ENCODE assay signal across 8 cellular contexts in the genomic region with DNA sequence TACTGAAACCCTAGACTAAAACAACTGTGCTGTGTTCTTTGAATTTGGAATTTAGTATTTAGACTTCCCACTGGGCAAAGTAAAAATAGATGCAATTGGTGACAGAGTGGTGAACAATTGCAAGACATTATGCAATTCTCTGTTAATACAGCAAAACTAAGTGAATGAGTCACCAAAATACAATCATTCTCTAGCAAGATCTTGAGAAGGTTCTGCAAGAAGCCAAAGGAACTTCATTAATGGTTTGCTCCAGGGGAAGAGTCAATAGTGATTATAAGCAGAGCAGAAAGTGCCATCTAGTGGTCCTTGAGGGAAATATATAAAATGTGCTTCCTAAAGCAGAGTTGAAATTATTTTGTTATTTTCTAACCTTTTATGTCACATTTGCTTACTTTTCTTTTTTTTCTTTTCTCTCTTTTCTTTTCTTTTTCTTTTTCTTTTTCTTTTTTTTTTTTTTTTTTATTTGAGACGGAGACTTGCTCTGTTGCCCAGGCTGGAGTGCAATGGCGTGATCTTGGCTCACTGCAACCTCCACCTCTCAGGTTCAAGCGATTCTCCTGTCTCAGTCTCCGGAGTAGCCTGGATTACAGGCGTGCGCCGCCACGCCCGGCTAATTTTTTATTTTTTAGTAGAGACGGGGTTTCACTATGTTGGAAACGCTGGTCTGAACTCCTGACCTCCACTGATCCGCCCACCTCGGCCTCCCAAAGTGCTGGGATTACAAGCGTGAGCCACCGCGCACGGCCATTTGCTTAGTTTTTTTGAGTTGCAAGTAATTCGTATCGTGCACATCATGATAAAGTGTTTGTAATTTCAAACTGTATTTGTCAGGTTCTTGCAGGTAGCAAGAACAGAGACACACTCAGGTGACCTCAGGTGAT.
DNase-seq lines count a peak whose midpoint lies in the region; ATAC-seq and TF ChIP-seq lines count a peak whose summit lies in the region.

No MANE protein-coding gene starts in this region.

- H3K4me1 Mint-ChIP-seq in effector memory CD8-positive, alpha-beta T cell (ENCODE audit: low read depth in 2 of 2) = no peaks in the 10 kb centered on the region
- peaks cover 18% of the 10 kb centered on the region for H3K4me1 Mint-ChIP-seq in mesothelial cell of epicardium

- H3K79me2 ChIP-seq in GM23248 (ENCODE audit: insufficient read depth) = no peaks in the 10 kb centered on the region
- H3K79me2 ChIP-seq in KMS-11 (ENCODE audit: insufficient read depth, low read depth) = no peaks in the 10 kb centered on the region

- H4K20me1 ChIP-seq in GM23248 (ENCODE audit: insufficient read depth) (no peaks in the 10 kb centered on the region), KMS-11 (ENCODE audit: insufficient read depth) (no peaks in the 10 kb centered on the region)

- no peak overlapping the region for H3K4me3 Mint-ChIP-seq in effector memory CD8-positive, alpha-beta T cell
- no peak overlapping the region for H3K4me3 Mint-ChIP-seq in mesothelial cell of epicardium

- 47 to 52% methylated on average over 19 of the region's 19 CpGs for WGBS in GM23248 (ENCODE audit: low coverage in 1 of 2, low lambda C conversion rate in 2 of 2, missing lambda C conversion rate in 2 of 2), 2 experiments

- H3F3A ChIP-seq in GM23248 (ENCODE audit: insufficient read depth) = peaks cover 3% of the 10 kb centered on the region

- TF ChIP-seq CTCF in KMS-11 (conservative IDR thresholded peaks at IDR 0.05; ENCODE audit: low read depth, low read length) (peak; percentile 63), mesothelial cell of epicardium (IDR thresholded peaks at IDR 0.05; ENCODE audit: unreplicated experiment) (peak; percentile 75)

- DNase-seq in activated naive CD4-positive, alpha-beta T cell treated with anti-CD3 and anti-CD28 coated beads, Interleukin-2, amount 50 U/mL, for 72 hours (ENCODE audit: low spot score in 2 of 2) = no peak
- no peak for DNase-seq in activated naive CD4-positive, alpha-beta T cell treated with anti-CD3 and anti-CD28 coated beads, Interleukin-2, amount 50 U/mL, for 16 hours
- DNase-seq in GM23248 (peak; percentile 98), RKO (ENCODE audit: low spot score) (peak; percentile 93), mesothelial cell of epicardium (ENCODE audit: low spot score in 2 of 2, unreplicated experiment in 2 of 2) (no peak)
- DNase-seq in effector memory CD8-positive, alpha-beta T cell = no peak
- no peak for DNase-seq in activated CD8-positive, alpha-beta memory T cell treated with anti-CD3 and anti-CD28 coated beads, Interleukin-2, amount 50 U/mL, for 48 hours

- no peak overlapping the region for H3K27ac Mint-ChIP-seq in activated naive CD4-positive, alpha-beta T cell treated with anti-CD3 and anti-CD28 coated beads, Interleukin-2, amount 50 U/mL, for 72 hours
- no peak overlapping the region for H3K27ac Mint-ChIP-seq in effector memory CD8-positive, alpha-beta T cell
- no peak overlapping the region for H3K27ac Mint-ChIP-seq in mesothelial cell of epicardium

- peaks cover 15% of the 10 kb centered on the region for H3K4me1 ChIP-seq in GM23248 (ENCODE audit: insufficient read depth)
- no peaks in the 10 kb centered on the region for H3K4me1 ChIP-seq in KMS-11 (ENCODE audit: low read depth, poor library complexity, severe bottlenecking)

- H3K36me3 ChIP-seq in GM23248 (ENCODE audit: low read depth) = no peaks in the 10 kb centered on the region
- H3K36me3 ChIP-seq in KMS-11 (ENCODE audit: insufficient read depth) = no peaks in the 10 kb centered on the region

- in situ Hi-C loops in GM23248 (cut with MboI) = loop anchor here (10.0 kb wide), 1 partner anchor 75 kb away; no protein-coding TSS in a partner anchor

- peak overlapping the region; percentile 65 for H3K4me2 ChIP-seq in GM23248 (ENCODE audit: unreplicated experiment)
- H3K4me2 ChIP-seq in KMS-11 = no peak overlapping the region

- H2AFZ ChIP-seq in GM23248 = no peak overlapping the region
- no peak overlapping the region for H2AFZ ChIP-seq in KMS-11 (ENCODE audit: low read depth)

- H3K27me3 ChIP-seq in GM23248 (replicated peaks; ENCODE audit: insufficient read depth) (no peaks in the 10 kb centered on the region), KMS-11 (ENCODE audit: insufficient read depth, low read depth) (no peaks in the 10 kb centered on the region)

- H3K9me2 ChIP-seq in GM23248 (ENCODE audit: insufficient read depth) = no peaks in the 10 kb centered on the region

- 0 out of 2 replicates have a peak overlapping the region, but pooled peaks have one; percentile 22 for H3K4me3 ChIP-seq in GM23248
- H3K4me3 ChIP-seq in KMS-11 (IDR thresholded peaks at IDR 0.05; ENCODE audit: insufficient read depth, low read depth, low read length) = no peak overlapping the region

- H3K9ac ChIP-seq in GM23248 (peak overlapping the region; percentile 45), KMS-11 (no peak overlapping the region)

- ATAC-seq in activated naive CD4-positive, alpha-beta T cell treated with anti-CD3 and anti-CD28 coated beads, Interleukin-2, amount 50 U/mL, for 72 hours = peak; percentile 64 to 90
- peak; percentile 65 for ATAC-seq in effector memory CD8-positive, alpha-beta T cell (replicated peaks)

- no peaks in the 10 kb centered on the region for H3K36me3 Mint-ChIP-seq in activated naive CD4-positive, alpha-beta T cell treated with anti-CD3 and anti-CD28 coated beads, Interleukin-2, amount 50 U/mL, for 72 hours
- no peaks in the 10 kb centered on the region for H3K36me3 Mint-ChIP-seq in effector memory CD8-positive, alpha-beta T cell (ENCODE audit: insufficient read depth)
- no peaks in the 10 kb centered on the region for H3K36me3 Mint-ChIP-seq in mesothelial cell of epicardium

- no peaks in the 10 kb centered on the region for H3K9me3 ChIP-seq in GM23248 (ENCODE audit: low read depth)

- H3K27ac ChIP-seq in GM23248 (peak overlapping the region; percentile 63), KMS-11 (no peak overlapping the region)

- H3K27me3 Mint-ChIP-seq in effector memory CD8-positive, alpha-beta T cell = peaks cover 20% of the 10 kb centered on the region in 2 donors
- no peaks in the 10 kb centered on the region for H3K27me3 Mint-ChIP-seq in mesothelial cell of epicardium (ENCODE audit: low read depth)

- H3K9me3 Mint-ChIP-seq in activated naive CD4-positive, alpha-beta T cell treated with anti-CD3 and anti-CD28 coated beads, Interleukin-2, amount 50 U/mL, for 72 hours = no peaks in the 10 kb centered on the region
- no peaks in the 10 kb centered on the region for H3K9me3 Mint-ChIP-seq in effector memory CD8-positive, alpha-beta T cell
- H3K9me3 Mint-ChIP-seq in mesothelial cell of epicardium = no peaks in the 10 kb centered on the region

Comparison
In these comparisons a context has a peak if more than half of its experiments do, and no peak if none do; other contexts are left out.
1. DNase-seq: peak in GM23248 (single experiment) and RKO (single experiment); none in activated naive CD4-positive, alpha-beta T cell treated with anti-CD3 and anti-CD28 coated beads, Interleukin-2, amount 50 U/mL, for 72 hours (0 of 2), activated naive CD4-positive, alpha-beta T cell treated with anti-CD3 and anti-CD28 coated beads, Interleukin-2, amount 50 U/mL, for 16 hours (single experiment), effector memory CD8-positive, alpha-beta T cell (0 of 3), mesothelial cell of epicardium (0 of 2) and activated CD8-positive, alpha-beta memory T cell treated with anti-CD3 and anti-CD28 coated beads, Interleukin-2, amount 50 U/mL, for 48 hours (single experiment).